ENCODE assay signal across 1 cellular context in the genomic region with DNA sequence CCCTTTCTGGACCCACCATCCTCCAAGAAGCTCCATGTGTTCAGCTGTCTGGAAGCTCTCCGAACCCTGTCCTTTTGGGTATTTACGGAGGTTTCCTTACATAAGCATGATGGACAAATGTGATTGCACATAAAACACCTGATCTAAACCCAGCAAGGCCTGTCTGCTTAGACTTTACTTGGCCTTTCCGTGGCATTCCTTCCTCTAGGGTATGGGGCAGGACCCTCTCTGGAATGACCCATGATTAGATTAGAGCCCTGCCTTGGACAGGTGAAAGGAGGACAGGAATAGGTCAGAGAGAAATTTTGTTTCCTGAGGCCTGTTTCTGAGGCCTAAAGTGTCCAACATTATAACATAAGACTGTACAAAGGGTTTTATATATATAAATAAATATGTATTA.
TF ChIP-seq lines count a peak whose summit lies in the region.

No MANE protein-coding gene starts in this region.

TF ChIP-seq in SK-N-SH, 30 proteins besides CTCF, POLR2A, EP300 and RAD21:
- TF ChIP-seq, protein P1, sequence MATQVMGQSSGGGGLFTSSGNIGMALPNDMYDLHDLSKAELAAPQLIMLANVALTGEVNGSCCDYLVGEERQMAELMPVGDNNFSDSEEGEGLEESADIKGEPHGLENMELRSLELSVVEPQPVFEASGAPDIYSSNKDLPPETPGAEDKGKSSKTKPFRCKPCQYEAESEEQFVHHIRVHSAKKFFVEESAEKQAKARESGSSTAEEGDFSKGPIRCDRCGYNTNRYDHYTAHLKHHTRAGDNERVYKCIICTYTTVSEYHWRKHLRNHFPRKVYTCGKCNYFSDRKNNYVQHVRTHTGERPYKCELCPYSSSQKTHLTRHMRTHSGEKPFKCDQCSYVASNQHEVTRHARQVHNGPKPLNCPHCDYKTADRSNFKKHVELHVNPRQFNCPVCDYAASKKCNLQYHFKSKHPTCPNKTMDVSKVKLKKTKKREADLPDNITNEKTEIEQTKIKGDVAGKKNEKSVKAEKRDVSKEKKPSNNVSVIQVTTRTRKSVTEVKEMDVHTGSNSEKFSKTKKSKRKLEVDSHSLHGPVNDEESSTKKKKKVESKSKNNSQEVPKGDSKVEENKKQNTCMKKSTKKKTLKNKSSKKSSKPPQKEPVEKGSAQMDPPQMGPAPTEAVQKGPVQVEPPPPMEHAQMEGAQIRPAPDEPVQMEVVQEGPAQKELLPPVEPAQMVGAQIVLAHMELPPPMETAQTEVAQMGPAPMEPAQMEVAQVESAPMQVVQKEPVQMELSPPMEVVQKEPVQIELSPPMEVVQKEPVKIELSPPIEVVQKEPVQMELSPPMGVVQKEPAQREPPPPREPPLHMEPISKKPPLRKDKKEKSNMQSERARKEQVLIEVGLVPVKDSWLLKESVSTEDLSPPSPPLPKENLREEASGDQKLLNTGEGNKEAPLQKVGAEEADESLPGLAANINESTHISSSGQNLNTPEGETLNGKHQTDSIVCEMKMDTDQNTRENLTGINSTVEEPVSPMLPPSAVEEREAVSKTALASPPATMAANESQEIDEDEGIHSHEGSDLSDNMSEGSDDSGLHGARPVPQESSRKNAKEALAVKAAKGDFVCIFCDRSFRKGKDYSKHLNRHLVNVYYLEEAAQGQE (IDR thresholded peaks at IDR 0.05; ENCODE audit: low read depth, low read length): no peak
